ENCODE assay signal across 11 cellular contexts in genomic region chr2:85503168-85503610, GRCh38. TPM values are rescaled to one million over a fixed set of nuclear protein-coding genes. Genes with fewer than 3 reads are reported as not detected.
DNase-seq lines count a peak whose midpoint lies in the region; ATAC-seq and TF ChIP-seq lines count a peak whose summit lies in the region.
"Had no signal": no experiment of that assay in that cellular context is flagged by ENCODE, and none has a peak within 500 bp of the region (broad histone marks: within the 10 kb centered on the region; RNA-seq: fewer than 3 reads in every experiment).

No MANE protein-coding gene starts in this region.

- H3K4me3 ChIP-seq in left ventricle myocardium inferior (no peak overlapping the region), colonic mucosa (no peak overlapping the region), transverse colon (no peak overlapping the region), aorta (ENCODE audit: low read length in 2 of 2) (no peak overlapping the region)

- no peaks in the 10 kb centered on the region for H3K9me3 ChIP-seq in left ventricle myocardium inferior (replicated peaks)
- H3K9me3 ChIP-seq in colonic mucosa = no peaks in the 10 kb centered on the region
- H3K9me3 ChIP-seq in transverse colon = no peaks in the 10 kb centered on the region
- H3K9me3 ChIP-seq in aorta (ENCODE audit: control insufficient read depth, low read length) = no peaks in the 10 kb centered on the region

- in situ Hi-C loops in transverse colon (cut with MboI; ENCODE audit: low pct_ligation_motif_present in 1 of 4, low pct_unique_long_range_greater_than_20kb in 1 of 4, low sequenced_read_pairs in 3 of 4) = no loop called here

- H3K27ac ChIP-seq in left ventricle myocardium inferior (replicated peaks) (peak overlapping the region; percentile 77), colonic mucosa (peak overlapping the region; percentile 18), transverse colon (peak overlapping the region; percentile 14 to 51 (median 26)), aorta (ENCODE audit: low read depth in 1 of 2, low read length in 2 of 2) (no peak overlapping the region)

- no peaks in the 10 kb centered on the region for H3K36me3 ChIP-seq in left ventricle myocardium inferior
- no peaks in the 10 kb centered on the region for H3K36me3 ChIP-seq in colonic mucosa
- no peaks in the 10 kb centered on the region for H3K36me3 ChIP-seq in transverse colon
- no peaks in the 10 kb centered on the region for H3K36me3 ChIP-seq in aorta (ENCODE audit: control insufficient read depth in 1 of 2, insufficient read depth in 2 of 2, low read length in 1 of 2)

- intact Hi-C loops in left ventricle myocardium inferior (cut with micrococcal nuclease) (no loop called here), left cardiac atrium (cut with DNase I) (no loop called here), colonic mucosa (cut with DNase I) (no loop called here), transverse colon (cut with DNase I; ENCODE audit: low total_unique reads) (no loop called here), aorta (cut with DNase I) (no loop called here)

- ATAC-seq in left cardiac atrium (no peak), aorta (ENCODE audit: low FRiP score) (no peak)

- TF ChIP-seq EP300 in transverse colon (IDR thresholded peaks at IDR 0.05; ENCODE audit: low read depth) = no peak

- H3K27me3 ChIP-seq in left ventricle myocardium inferior (ENCODE audit: low read depth) (no peaks in the 10 kb centered on the region), colonic mucosa (no peaks in the 10 kb centered on the region), transverse colon (no peaks in the 10 kb centered on the region), aorta (ENCODE audit: control insufficient read depth in 1 of 2, insufficient read depth in 2 of 2, low read length in 1 of 2) (no peaks in the 10 kb centered on the region)

- WGBS in transverse colon (ENCODE audit: low coverage in 1 of 2), 2 donors = 70% methylated on average over 8 of the region's 10 CpGs; no CpG with 5 or more reads in 1 of the 2 donors
- 93 to 96% methylated on average over 10 of the region's 10 CpGs for WGBS in aorta, 2 donors

- TF ChIP-seq CTCF in left ventricle myocardium inferior (IDR thresholded peaks at IDR 0.05; ENCODE audit: borderline replicate concordance) (no peak), colonic mucosa (IDR thresholded peaks at IDR 0.05) (no peak), transverse colon (IDR thresholded peaks at IDR 0.05) (peak in 1 of 5 experiments; percentile 21)

- no peak for DNase-seq in left ventricle myocardium inferior
- no peak for DNase-seq in left cardiac atrium
- peak; percentile 63 for DNase-seq in colonic mucosa
- peak; percentile 83 for DNase-seq in mesenteric fat pad (ENCODE audit: low spot score)
- DNase-seq in transverse colon = peak; percentile 67
- no peak for DNase-seq in germinal center (ENCODE audit: low spot score)
- no peak for DNase-seq in NCI-H1417 treated with DMSO at 0.1 percent for 48 hours (lab: John Stamatoyannopoulos, UW)
- DNase-seq in aorta = no peak
- DNase-seq: central memory CD4-positive, alpha-beta T cell; NCI-H1436; T-helper 1 cell had no signal

- TF ChIP-seq POLR2A in transverse colon (IDR thresholded peaks at IDR 0.05) = no peak

- H3K4me1 ChIP-seq in left ventricle myocardium inferior (peaks cover 78% of the 10 kb centered on the region), colonic mucosa (peaks cover 12% of the 10 kb centered on the region), transverse colon (peaks cover 0 to 46% (median 5%) of the 10 kb centered on the region in 4 donors), aorta (ENCODE audit: control insufficient read depth in 1 of 2, insufficient read depth in 2 of 2, low read length in 2 of 2) (peaks cover 0 to 3% of the 10 kb centered on the region in 2 donors)

- H3K9ac ChIP-seq in colonic mucosa (ENCODE audit: low read depth in 2 of 2, low read length in 2 of 2) = peak overlapping the region in 1 of 2 donors; percentile 60

RNA-seq across cellular contexts. Expression of gene MAT2A, which starts 35.8 kb away (rescaled TPM):
- total RNA-seq in left ventricle myocardium inferior (145 TPM), left cardiac atrium (100 to 1,000 TPM; 107 to 389 TPM), colonic mucosa (100 to 1,000 TPM; 105 to 156 TPM), mesenteric fat pad (494 TPM), transverse colon (100 to 1,000 TPM in 3 of 4 donors, 10 to 100 TPM in 1; 66.2 to 185 (median 142) TPM), aorta (100 to 1,000 TPM; 193 to 397 TPM)
- polyA plus RNA-seq in aorta = 100 to 1,000 TPM in 1 of 2 donors, 10 to 100 TPM in 1; 48.8 to 167 TPM

RNA-seq across cellular contexts. Expression of gene GGCX, which starts 58.1 kb away (rescaled TPM):
- 25.5 TPM for total RNA-seq in left ventricle myocardium inferior
- total RNA-seq in left cardiac atrium = 10 to 100 TPM; 34.0 to 37.3 TPM
- total RNA-seq in colonic mucosa = 10 to 100 TPM; 25.7 to 49.9 TPM
- total RNA-seq in mesenteric fat pad = 45.6 TPM
- total RNA-seq in transverse colon = 10 to 100 TPM in 3 of 4 donors, 1 to 10 TPM in 1; 7.9 to 31.3 (median 23.5) TPM
- total RNA-seq in aorta = 10 to 100 TPM; 30.3 to 48.3 TPM
- polyA plus RNA-seq in aorta = 10 to 100 TPM; 15.5 to 18.6 TPM

Comparison
In these comparisons a context has a peak if more than half of its experiments do, and no peak if none do; other contexts are left out.
1. DNase-seq: peak in colonic mucosa (single experiment), mesenteric fat pad (single experiment) and transverse colon (single experiment); none in left ventricle myocardium inferior (single experiment), left cardiac atrium (single experiment), germinal center (single experiment), NCI-H1417 treated with DMSO at 0.1 percent for 48 hours (single experiment) and aorta (0 of 2).
2. H3K27ac ChIP-seq: peak in left ventricle myocardium inferior (single experiment), colonic mucosa (single experiment) and transverse colon (4 of 4); none in aorta (0 of 2).